ENCODE assay signal across 35 cellular contexts in the genomic region with DNA sequence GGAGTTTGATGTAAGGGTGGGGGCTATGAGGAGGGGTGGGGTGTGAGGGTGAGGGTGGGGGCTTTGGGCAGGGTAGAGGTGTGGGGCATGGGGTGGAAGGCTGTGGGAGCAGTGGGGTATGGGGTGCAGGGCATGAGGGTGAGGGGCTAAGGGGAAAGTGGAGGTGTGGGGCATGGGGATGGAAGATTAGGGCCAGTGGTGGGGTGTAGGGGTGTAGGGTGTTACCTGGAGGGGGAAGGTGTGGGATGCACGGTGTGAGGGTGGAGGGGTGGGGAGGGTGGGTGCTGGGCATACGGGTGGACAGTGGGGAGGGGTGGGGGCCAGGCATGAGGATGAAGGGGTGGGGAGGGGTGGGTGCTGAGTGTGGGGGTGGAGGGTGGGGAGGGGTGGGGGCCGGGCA. TPM values are rescaled to one million over a fixed set of nuclear protein-coding genes. Genes with fewer than 3 reads are reported as not detected.
"Had no signal": no experiment of that assay in that cellular context is flagged by ENCODE, and none has a peak within 500 bp of the region (broad histone marks: within the 10 kb centered on the region; RNA-seq: fewer than 3 reads in every experiment).

No MANE protein-coding gene starts in this region.

- DNase-seq: activated B cell treated with CpG ODN at 0.5 μM for 24 hours; activated CD4-positive, alpha-beta memory T cell treated with anti-CD3 and anti-CD28 coated beads, Interleukin-2, amount 10 ng/mL, durations not matched to agents 7 days and 5 days; activated CD4-positive, alpha-beta T cell treated with anti-CD3 and anti-CD28 coated beads for 36 hours; activated CD4-positive, alpha-beta T cell treated with anti-CD3 and anti-CD28 coated beads for 48 hours; activated CD4-positive, alpha-beta T cell treated with anti-CD3 and anti-CD28 coated beads, Interleukin-2, amount 10 ng/mL, durations not matched to agents 7 days and 5 days; activated CD4-positive, alpha-beta T cell treated with anti-CD3 and anti-CD28 coated beads, Interleukin-2, amount 50 U/mL, for 48 hours; activated CD4-positive, CD25-positive, alpha-beta regulatory T cell treated with anti-CD3 and anti-CD28 coated beads, Interleukin-2, amount 50 U/mL, for 72 hours; activated CD8-positive, alpha-beta memory T cell treated with anti-CD3 and anti-CD28 coated beads for 24 hours; activated CD8-positive, alpha-beta memory T cell treated with anti-CD3 and anti-CD28 coated beads, Interleukin-2, amount 10 ng/mL, durations not matched to agents 7 days and 5 days; activated CD8-positive, alpha-beta memory T cell treated with anti-CD3 and anti-CD28 coated beads, Interleukin-2, amount 50 U/mL, for 48 hours; activated CD8-positive, alpha-beta T cell treated with anti-CD3 and anti-CD28 coated beads, Interleukin-2, amount 10 ng/mL, durations not matched to agents 7 days and 5 days; activated effector memory CD4-positive, alpha-beta T cell treated with Interleukin-2 at 50 U/mL for 16 hours; activated gamma-delta T cell; activated naive CD4-positive, alpha-beta T cell treated with anti-CD3 and anti-CD28 coated beads for 36 hours; activated naive CD8-positive, alpha-beta T cell treated with anti-CD3 and anti-CD28 coated beads, Interleukin-2, amount 10 ng/mL, durations not matched to agents 7 days and 5 days; activated naive CD8-positive, alpha-beta T cell treated with anti-CD3 and anti-CD28 coated beads, Interleukin-2, amount 50 U/mL, for 24 hours; activated T-cell treated with anti-CD3 and anti-CD28 coated beads, Interleukin-2, amount 50 U/mL, for 24 hours; activated T-cell treated with anti-CD3 and anti-CD28 coated beads, Interleukin-2, amount 50 U/mL, for 48 hours; amygdala; anterior cingulate cortex; caudate nucleus; cerebellar nuclear complex; T-helper 17 cell had no signal

- H3K36me3 ChIP-seq: ascending aorta, cardiac muscle cell had no signal

- H3K9me3 ChIP-seq: ascending aorta had no signal

- H3K27me3 Mint-ChIP-seq: activated CD4-positive, alpha-beta T cell treated with anti-CD3 and anti-CD28 coated beads for 36 hours; activated naive CD4-positive, alpha-beta T cell treated with anti-CD3 and anti-CD28 coated beads, Interleukin-2, amount 50 U/mL, for 24 hours; activated naive CD8-positive, alpha-beta T cell; activated naive CD8-positive, alpha-beta T cell treated with anti-CD3 and anti-CD28 coated beads, Interleukin-2, amount 50 U/mL, for 24 hours; activated T-cell treated with anti-CD3 and anti-CD28 coated beads, Interleukin-2, amount 50 U/mL, for 24 hours; central memory CD8-positive, alpha-beta T cell; T-helper 17 cell had no signal

- FAIRE-seq: bronchial epithelial cell, TTC549 had no signal

- H3K4me3 Mint-ChIP-seq: activated CD4-positive, alpha-beta memory T cell treated with anti-CD3 and anti-CD28 coated beads, Interleukin-2, amount 10 ng/mL, durations not matched to agents 7 days and 5 days; activated CD4-positive, alpha-beta T cell treated with anti-CD3 and anti-CD28 coated beads for 36 hours; activated CD4-positive, alpha-beta T cell treated with anti-CD3 and anti-CD28 coated beads, Interleukin-2, amount 10 ng/mL, durations not matched to agents 7 days and 5 days; activated CD8-positive, alpha-beta memory T cell treated with anti-CD3 and anti-CD28 coated beads, Interleukin-2, amount 10 ng/mL, durations not matched to agents 7 days and 5 days; activated naive CD4-positive, alpha-beta T cell treated with anti-CD3 and anti-CD28 coated beads for 36 hours; activated naive CD4-positive, alpha-beta T cell treated with anti-CD3 and anti-CD28 coated beads, Interleukin-2, amount 50 U/mL, for 24 hours; activated T-cell treated with anti-CD3 and anti-CD28 coated beads, Interleukin-2, amount 50 U/mL, for 24 hours; brain had no signal

- H3K4me3 ChIP-seq: ascending aorta, cardiac muscle cell had no signal

- H3K9me3 Mint-ChIP-seq: activated B cell treated with CpG ODN at 0.5 μM for 24 hours; activated naive CD4-positive, alpha-beta T cell treated with anti-CD3 and anti-CD28 coated beads for 36 hours; activated T-helper 2 cell treated with anti-CD3 and anti-CD28 coated beads, Interferon-gamma antibody, Interleukin-2, Interleukin-4, amounts not matched to agents 10 μg/mL and 5 μg/mL and 100 μg/mL, durations not matched to agents 14 hours and 24 hours and 36 hours had no signal

- H3K36me3 Mint-ChIP-seq: brain, T-cell had no signal

- ATAC-seq: activated CD4-positive, alpha-beta T cell treated with anti-CD3 and anti-CD28 coated beads for 36 hours; activated CD8-positive, alpha-beta memory T cell treated with anti-CD3 and anti-CD28 coated beads, Interleukin-2, amount 10 ng/mL, durations not matched to agents 7 days and 5 days; T-helper 17 cell had no signal

- H3K27ac Mint-ChIP-seq: activated B cell treated with CpG ODN at 0.5 μM for 24 hours; activated CD4-positive, alpha-beta memory T cell treated with anti-CD3 and anti-CD28 coated beads, Interleukin-2, amount 10 ng/mL, durations not matched to agents 7 days and 5 days; activated CD4-positive, alpha-beta T cell treated with anti-CD3 and anti-CD28 coated beads for 36 hours; activated CD8-positive, alpha-beta memory T cell treated with anti-CD3 and anti-CD28 coated beads, Interleukin-2, amount 10 ng/mL, durations not matched to agents 7 days and 5 days; activated naive CD4-positive, alpha-beta T cell treated with anti-CD3 and anti-CD28 coated beads for 36 hours; brain; T-helper 17 cell had no signal

- H3K27me3 ChIP-seq: ascending aorta, cardiac muscle cell had no signal

RNA-seq across cellular contexts. Expression of gene CFAP97D2, which starts 23.7 kb away (rescaled TPM):
- total RNA-seq: activated B cell treated with CpG ODN at 0.5 μM for 24 hours; activated CD4-positive, alpha-beta memory T cell treated with anti-CD3 and anti-CD28 coated beads, Interleukin-2, amount 10 ng/mL, durations not matched to agents 7 days and 5 days; activated CD4-positive, alpha-beta T cell treated with anti-CD3 and anti-CD28 coated beads for 36 hours; activated CD4-positive, alpha-beta T cell treated with anti-CD3 and anti-CD28 coated beads, Interleukin-2, amount 10 ng/mL, durations not matched to agents 7 days and 5 days; activated CD8-positive, alpha-beta memory T cell treated with anti-CD3 and anti-CD28 coated beads, Interleukin-2, amount 10 ng/mL, durations not matched to agents 7 days and 5 days; activated CD8-positive, alpha-beta T cell treated with anti-CD3 and anti-CD28 coated beads, Interleukin-2, amount 10 ng/mL, durations not matched to agents 7 days and 5 days; activated T-helper 2 cell treated with anti-CD3 and anti-CD28 coated beads, Interferon-gamma antibody, Interleukin-2, Interleukin-4, amounts not matched to agents 10 μg/mL and 5 μg/mL and 100 μg/mL, durations not matched to agents 14 hours and 24 hours and 36 hours; ascending aorta; bronchial epithelial cell; cardiac muscle cell; chondrocyte; T-helper 17 cell; T-helper 2 cell treated with Interferon-gamma antibody and Interleukin-4, amounts not matched to agents 100 ng/mL and 5 ng/mL, for 36 hours had no signal
